Comparison of ENCODE assay signal across 12 cellular contexts in genomic region chr20:30168025-30168799, GRCh38.
DNase-seq lines count a peak whose midpoint lies in the region; ATAC-seq, FAIRE-seq and TF ChIP-seq lines count a peak whose summit lies in the region.
"Had no signal": no experiment of that assay in that cellular context is flagged by ENCODE, and none has a peak within 500 bp of the region (broad histone marks: within the 10 kb centered on the region; RNA-seq: fewer than 3 reads in every experiment).

No MANE protein-coding gene starts in this region.

- BruUV-seq in A673 (replicated peaks; lab: Mats Ljungman, UMichigan), result no TSS peak

- no peaks in the 10 kb centered on the region for H3K27me3 Mint-ChIP-seq in activated CD4-positive, alpha-beta memory T cell treated with anti-CD3 and anti-CD28 coated beads for 36 hours
- H3K27me3 Mint-ChIP-seq in activated CD4-positive, alpha-beta memory T cell treated with anti-CD3 and anti-CD28 coated beads, Interleukin-2, amount 10 ng/mL, durations not matched to agents 7 days and 5 days, result no peaks in the 10 kb centered on the region
- peaks cover 1% of the 10 kb centered on the region for H3K27me3 Mint-ChIP-seq in activated T-helper 1 cell treated with anti-CD3 and anti-CD28 coated beads, Interleukin-12 subunit alpha, Interleukin-12 subunit beta, Interleukin-2, Interleukin-4 antibody, amounts not matched to agents 30 ng/mL and 10 ng/mL and 1 ng/mL, durations not matched to agents 14 hours and 24 hours and 36 hours (ENCODE audit: insufficient read depth)
- no peaks in the 10 kb centered on the region for H3K27me3 Mint-ChIP-seq in naive B cell

- H3K27ac ChIP-seq in A673 (ENCODE audit: low read depth, low read length, poor library complexity, severe bottlenecking), result no peak overlapping the region
- H3K27ac ChIP-seq: ascending aorta had no signal

- DNase-seq in activated CD4-positive, alpha-beta memory T cell treated with anti-CD3 and anti-CD28 coated beads for 36 hours, result peak; percentile 11
- DNase-seq in activated CD4-positive, alpha-beta memory T cell treated with anti-CD3 and anti-CD28 coated beads, Interleukin-2, amount 10 ng/mL, durations not matched to agents 7 days and 5 days, result no peak
- peak; percentile 7 for DNase-seq in activated T-helper 1 cell treated with anti-CD3 and anti-CD28 coated beads, Interleukin-12 subunit alpha, Interleukin-12 subunit beta, Interleukin-2, Interleukin-4 antibody, amounts not matched to agents 30 ng/mL and 10 ng/mL and 1 ng/mL, durations not matched to agents 14 hours and 24 hours and 36 hours (ENCODE audit: low spot score)
- peak; percentile 2 for DNase-seq in naive B cell
- DNase-seq in stimulated activated naive CD4-positive, alpha-beta T cell treated with Interleukin-2 at 50 U/mL for 16 hours (lab: John Stamatoyannopoulos, UW), result peak; percentile 0
- DNase-seq in GM10248 (ENCODE audit: extremely low spot score), result no peak
- no peak for DNase-seq in A673 (ENCODE audit: low spot score)
- DNase-seq in GM12891 (ENCODE audit: insufficient read length, low spot score), result no peak
- DNase-seq: MV-4-11, occipital lobe had no signal

- peaks cover 3% of the 10 kb centered on the region for H3K36me3 Mint-ChIP-seq in activated CD4-positive, alpha-beta memory T cell treated with anti-CD3 and anti-CD28 coated beads for 36 hours
- peaks cover 12% of the 10 kb centered on the region for H3K36me3 Mint-ChIP-seq in activated CD4-positive, alpha-beta memory T cell treated with anti-CD3 and anti-CD28 coated beads, Interleukin-2, amount 10 ng/mL, durations not matched to agents 7 days and 5 days (ENCODE audit: low read depth)
- peaks cover 25% of the 10 kb centered on the region for H3K36me3 Mint-ChIP-seq in activated T-helper 1 cell treated with anti-CD3 and anti-CD28 coated beads, Interleukin-12 subunit alpha, Interleukin-12 subunit beta, Interleukin-2, Interleukin-4 antibody, amounts not matched to agents 30 ng/mL and 10 ng/mL and 1 ng/mL, durations not matched to agents 14 hours and 24 hours and 36 hours (ENCODE audit: low read depth)
- H3K36me3 Mint-ChIP-seq in naive B cell, result no peaks in the 10 kb centered on the region

- H3K4me1 Mint-ChIP-seq in activated CD4-positive, alpha-beta memory T cell treated with anti-CD3 and anti-CD28 coated beads for 36 hours (ENCODE audit: low read depth), result peaks cover 10% of the 10 kb centered on the region
- H3K4me1 Mint-ChIP-seq in activated CD4-positive, alpha-beta memory T cell treated with anti-CD3 and anti-CD28 coated beads, Interleukin-2, amount 10 ng/mL, durations not matched to agents 7 days and 5 days, result peaks cover 10% of the 10 kb centered on the region
- peaks cover 26% of the 10 kb centered on the region for H3K4me1 Mint-ChIP-seq in activated T-helper 1 cell treated with anti-CD3 and anti-CD28 coated beads, Interleukin-12 subunit alpha, Interleukin-12 subunit beta, Interleukin-2, Interleukin-4 antibody, amounts not matched to agents 30 ng/mL and 10 ng/mL and 1 ng/mL, durations not matched to agents 14 hours and 24 hours and 36 hours (ENCODE audit: low read depth)
- H3K4me1 Mint-ChIP-seq in naive B cell, result peaks cover 0 to 6% (median 0%) of the 10 kb centered on the region in 3 donors

- CTCF ChIA-PET in activated CD4-positive, alpha-beta memory T cell treated with anti-CD3 and anti-CD28 coated beads for 36 hours (lab: Charles Lee), result no interaction called here
- CTCF ChIA-PET in activated CD4-positive, alpha-beta memory T cell treated with anti-CD3 and anti-CD28 coated beads, Interleukin-2, amount 10 ng/mL, durations not matched to agents 7 days and 5 days (lab: Charles Lee), result no interaction called here
- CTCF ChIA-PET in GM10248 (lab: Yijun Ruan, JAX) (no interaction called here), A673 (lab: Charles Lee) (no interaction called here)

- no peak overlapping the region for H3K4me3 Mint-ChIP-seq in activated CD4-positive, alpha-beta memory T cell treated with anti-CD3 and anti-CD28 coated beads for 36 hours
- no peak overlapping the region for H3K4me3 Mint-ChIP-seq in activated CD4-positive, alpha-beta memory T cell treated with anti-CD3 and anti-CD28 coated beads, Interleukin-2, amount 10 ng/mL, durations not matched to agents 7 days and 5 days
- H3K4me3 Mint-ChIP-seq in activated T-helper 1 cell treated with anti-CD3 and anti-CD28 coated beads, Interleukin-12 subunit alpha, Interleukin-12 subunit beta, Interleukin-2, Interleukin-4 antibody, amounts not matched to agents 30 ng/mL and 10 ng/mL and 1 ng/mL, durations not matched to agents 14 hours and 24 hours and 36 hours, result peak overlapping the region; percentile 37
- H3K4me3 Mint-ChIP-seq in naive B cell, result peak overlapping the region in 2 of 8 donors; percentile 3 to 21

- POLR2A ChIA-PET in activated CD4-positive, alpha-beta memory T cell treated with anti-CD3 and anti-CD28 coated beads for 36 hours (lab: Charles Lee), result no interaction called here
- POLR2A ChIA-PET in activated CD4-positive, alpha-beta memory T cell treated with anti-CD3 and anti-CD28 coated beads, Interleukin-2, amount 10 ng/mL, durations not matched to agents 7 days and 5 days (lab: Charles Lee), result no interaction called here
- POLR2A ChIA-PET in GM10248 (lab: Yijun Ruan, JAX), result no interaction called here
- POLR2A ChIA-PET in A673 (lab: Charles Lee; ENCODE audit: low non-redundant PET), result no interaction called here

- intact Hi-C loops in activated CD4-positive, alpha-beta memory T cell treated with anti-CD3 and anti-CD28 coated beads for 36 hours (cut with micrococcal nuclease), result no loop called here
- intact Hi-C loops in activated T-helper 1 cell treated with anti-CD3 and anti-CD28 coated beads, Interleukin-12 subunit alpha, Interleukin-12 subunit beta, Interleukin-2, Interleukin-4 antibody, amounts not matched to agents 30 ng/mL and 10 ng/mL and 1 ng/mL, durations not matched to agents 14 hours and 24 hours and 36 hours (cut with micrococcal nuclease), result loop anchor here (10.0 kb wide), 1 partner anchor 117 kb away; no protein-coding TSS in a partner anchor
- intact Hi-C loops in A673 (cut with micrococcal nuclease; ENCODE audit: unreplicated experiment), result no loop called here

- no peak overlapping the region for H3K4me3 ChIP-seq in A673 (ENCODE audit: low read depth, low read length, poor library complexity, severe bottlenecking)
- H3K4me3 ChIP-seq: ascending aorta had no signal

- peaks cover 5% of the 10 kb centered on the region for H3K9me3 Mint-ChIP-seq in activated CD4-positive, alpha-beta memory T cell treated with anti-CD3 and anti-CD28 coated beads for 36 hours
- peaks cover 25% of the 10 kb centered on the region for H3K9me3 Mint-ChIP-seq in activated CD4-positive, alpha-beta memory T cell treated with anti-CD3 and anti-CD28 coated beads, Interleukin-2, amount 10 ng/mL, durations not matched to agents 7 days and 5 days
- peaks cover 40% of the 10 kb centered on the region for H3K9me3 Mint-ChIP-seq in activated T-helper 1 cell treated with anti-CD3 and anti-CD28 coated beads, Interleukin-12 subunit alpha, Interleukin-12 subunit beta, Interleukin-2, Interleukin-4 antibody, amounts not matched to agents 30 ng/mL and 10 ng/mL and 1 ng/mL, durations not matched to agents 14 hours and 24 hours and 36 hours
- peaks cover 0 to 11% (median 5%) of the 10 kb centered on the region in 7 donors for H3K9me3 Mint-ChIP-seq in naive B cell

- H3K27ac Mint-ChIP-seq in activated CD4-positive, alpha-beta memory T cell treated with anti-CD3 and anti-CD28 coated beads for 36 hours, result no peak overlapping the region
- no peak overlapping the region for H3K27ac Mint-ChIP-seq in activated CD4-positive, alpha-beta memory T cell treated with anti-CD3 and anti-CD28 coated beads, Interleukin-2, amount 10 ng/mL, durations not matched to agents 7 days and 5 days
- H3K27ac Mint-ChIP-seq in activated T-helper 1 cell treated with anti-CD3 and anti-CD28 coated beads, Interleukin-12 subunit alpha, Interleukin-12 subunit beta, Interleukin-2, Interleukin-4 antibody, amounts not matched to agents 30 ng/mL and 10 ng/mL and 1 ng/mL, durations not matched to agents 14 hours and 24 hours and 36 hours, result no peak overlapping the region
- no peak overlapping the region for H3K27ac Mint-ChIP-seq in naive B cell

- FAIRE-seq in GM12891 (lab: Jason Lieb, UNC), result no peak
- FAIRE-seq: islet of Langerhans had no signal

- no peaks in the 10 kb centered on the region for H3K27me3 ChIP-seq in A673 (replicated peaks; ENCODE audit: insufficient read depth, low read depth, low read length, poor library complexity)
- H3K27me3 ChIP-seq: ascending aorta had no signal

- no peaks in the 10 kb centered on the region for H3K9me3 ChIP-seq in A673 (ENCODE audit: low read depth, low read length, poor library complexity, severe bottlenecking)
- H3K9me3 ChIP-seq: ascending aorta had no signal

- no peak for ATAC-seq in naive B cell (ENCODE audit: low read depth in 2 of 2)

- H3K4me1 ChIP-seq in A673 (ENCODE audit: insufficient read depth, low read length, poor library complexity, severe bottlenecking), result no peaks in the 10 kb centered on the region
- H3K4me1 ChIP-seq: ascending aorta had no signal

- TF ChIP-seq CTCF in GM10248 (IDR thresholded peaks at IDR 0.05; ENCODE audit: control extremely low read depth, extremely low read depth, low read depth, missing control alignments) (no peak), A673 (conservative IDR thresholded peaks at IDR 0.05; ENCODE audit: low read depth, low read length) (no peak)

- H3K36me3 ChIP-seq in A673 (ENCODE audit: insufficient read depth, low read length, poor library complexity, severe bottlenecking), result no peaks in the 10 kb centered on the region
- H3K36me3 ChIP-seq: ascending aorta had no signal

- no peak for TF ChIP-seq POLR2A in GM12891 (IDR thresholded peaks at IDR 0.05; ENCODE audit: low read depth, low read length)

TF ChIP-seq in GM12891, 5 proteins besides CTCF, POLR2A, EP300 and RAD21:
- no peak for TF ChIP-seq PAX5 (IDR thresholded peaks at IDR 0.05; ENCODE audit: insufficient read depth, low read length, severe bottlenecking)
- no peak for TF ChIP-seq POLR2AphosphoS5 (IDR thresholded peaks at IDR 0.05; ENCODE audit: low read depth, low read length)
- TF ChIP-seq TAF1 (IDR thresholded peaks at IDR 0.05; ENCODE audit: low read depth, low read length), result no peak
- TF ChIP-seq POU2F2 (IDR thresholded peaks at IDR 0.05; ENCODE audit: low read depth, low read length), result no peak
- no peak for TF ChIP-seq SPI1 (IDR thresholded peaks at IDR 0.05; ENCODE audit: low read depth, low read length)

Comparison
In these comparisons a context has a peak if more than half of its experiments do, and no peak if none do; other contexts are left out.
1. DNase-seq: peak in activated CD4-positive, alpha-beta memory T cell treated with anti-CD3 and anti-CD28 coated beads for 36 hours (single experiment), activated T-helper 1 cell treated with anti-CD3 and anti-CD28 coated beads, Interleukin-12 subunit alpha, Interleukin-12 subunit beta, Interleukin-2, Interleukin-4 antibody, amounts not matched to agents 30 ng/mL and 10 ng/mL and 1 ng/mL, durations not matched to agents 14 hours and 24 hours and 36 hours (single experiment), naive B cell (single experiment) and stimulated activated naive CD4-positive, alpha-beta T cell treated with Interleukin-2 at 50 U/mL for 16 hours (single experiment); none in activated CD4-positive, alpha-beta memory T cell treated with anti-CD3 and anti-CD28 coated beads, Interleukin-2, amount 10 ng/mL, durations not matched to agents 7 days and 5 days (single experiment), GM10248 (single experiment), A673 (single experiment) and GM12891 (single experiment).